Comparison of ENCODE assay signal across 14 cellular contexts in the genomic region with DNA sequence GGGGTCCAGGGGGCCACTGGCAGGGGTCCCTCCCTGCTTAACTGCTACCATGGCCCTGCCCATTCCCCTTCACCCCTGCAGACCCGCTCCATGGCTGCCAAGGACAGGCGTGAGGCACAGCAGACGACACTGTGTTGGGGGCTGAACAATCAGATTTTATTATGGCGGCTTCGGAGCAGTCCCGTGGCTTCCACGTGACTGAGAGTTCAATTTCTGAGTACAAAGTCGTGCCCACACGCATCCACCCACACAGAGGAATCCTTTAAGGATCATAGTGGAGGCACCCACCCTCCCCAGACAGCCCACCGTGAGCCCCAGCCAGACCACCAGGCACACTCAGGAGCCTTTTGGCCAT. TPM values are rescaled to one million over a fixed set of nuclear protein-coding genes. Genes with fewer than 3 reads are reported as not detected.
DNase-seq lines count a peak whose midpoint lies in the region; ATAC-seq, FAIRE-seq and TF ChIP-seq lines count a peak whose summit lies in the region.
"Had no signal": no experiment of that assay in that cellular context is flagged by ENCODE, and none has a peak within 500 bp of the region (broad histone marks: within the 10 kb centered on the region; RNA-seq: fewer than 3 reads in every experiment).

No MANE protein-coding gene starts in this region.

- H3K27me3 Mint-ChIP-seq in dendritic cell treated with granulocyte-macrophage colony-stimulating factor and Interleukin-4, amounts not matched to agents 40 ng/mL and 50 ng/mL, for 4 days, result peaks cover 66% of the 10 kb centered on the region
- peaks cover 0 to 41% (median 0%) of the 10 kb centered on the region in 5 donors for H3K27me3 Mint-ChIP-seq in naive thymus-derived CD4-positive, alpha-beta T cell

- H3K27ac Mint-ChIP-seq in dendritic cell treated with granulocyte-macrophage colony-stimulating factor and Interleukin-4, amounts not matched to agents 40 ng/mL and 50 ng/mL, for 4 days, result peak overlapping the region; percentile 34
- peak overlapping the region in 2 of 9 donors; percentile 20 to 31 for H3K27ac Mint-ChIP-seq in naive thymus-derived CD4-positive, alpha-beta T cell

- no peak for DNase-seq in naive thymus-derived CD4-positive, alpha-beta T cell
- DNase-seq in SK-N-SH, result no peak
- no peak for DNase-seq in D721Med (ENCODE audit: insufficient read length, low spot score)
- DNase-seq in GM03348 (ENCODE audit: low spot score), result no peak
- DNase-seq: AML-193, cortex of kidney, NCI-H1048 had no signal

- H3K9ac ChIP-seq in HUES64 (ENCODE audit: low read depth, low read length) (no peak overlapping the region), SK-N-SH (no peak overlapping the region)

- H2AFZ ChIP-seq in SK-N-SH (ENCODE audit: low read depth), result no peak overlapping the region

- H3K9me2 ChIP-seq in SK-N-SH, result no peaks in the 10 kb centered on the region

- no peak for ATAC-seq in naive thymus-derived CD4-positive, alpha-beta T cell
- no peak for ATAC-seq in HG03196 (IDR thresholded peaks at IDR 0.05; ENCODE audit: unreplicated experiment)

- no peak overlapping the region for H3K4me3 Mint-ChIP-seq in dendritic cell treated with granulocyte-macrophage colony-stimulating factor and Interleukin-4, amounts not matched to agents 40 ng/mL and 50 ng/mL, for 4 days
- peak overlapping the region in 8 of 10 donors; percentile 33 to 93 (median 77) for H3K4me3 Mint-ChIP-seq in naive thymus-derived CD4-positive, alpha-beta T cell

- H3K4me3 ChIP-seq in HUES64 (ENCODE audit: low read length), result 0 out of 2 replicates have a peak overlapping the region, but pooled peaks have one; percentile 13
- no peak overlapping the region for H3K4me3 ChIP-seq in naive thymus-derived CD4-positive, alpha-beta T cell (ENCODE audit: low read length)
- no peak overlapping the region for H3K4me3 ChIP-seq in SK-N-SH (ENCODE audit: low read depth in 2 of 2, low read length in 1 of 2)

- H3F3A ChIP-seq in SK-N-SH (replicated peaks; ENCODE audit: insufficient read depth), result no peaks in the 10 kb centered on the region

- H4K20me1 ChIP-seq in SK-N-SH (ENCODE audit: insufficient read depth), result peaks cover 24% of the 10 kb centered on the region

- TF ChIP-seq RAD21 in SK-N-SH (IDR thresholded peaks at IDR 0.05; ENCODE audit: low read length), result no peak

- H3K4me2 ChIP-seq in SK-N-SH, result no peak overlapping the region

- H3K9me3 Mint-ChIP-seq in dendritic cell treated with granulocyte-macrophage colony-stimulating factor and Interleukin-4, amounts not matched to agents 40 ng/mL and 50 ng/mL, for 4 days, result no peaks in the 10 kb centered on the region
- H3K9me3 Mint-ChIP-seq in naive thymus-derived CD4-positive, alpha-beta T cell, result no peaks in the 10 kb centered on the region

- H3K79me2 ChIP-seq in SK-N-SH (ENCODE audit: insufficient read depth), result peaks cover 24% of the 10 kb centered on the region

- H3K4me1 ChIP-seq in HUES64 (ENCODE audit: insufficient read depth, low read length), result 0 out of 2 replicates have a peak, but pooled peaks cover 10% of the 10 kb centered on the region
- peaks cover 33 to 35% of the 10 kb centered on the region in 2 donors for H3K4me1 ChIP-seq in naive thymus-derived CD4-positive, alpha-beta T cell (ENCODE audit: control insufficient read depth in 2 of 2, insufficient read depth in 2 of 2, low read length in 2 of 2)
- H3K4me1 ChIP-seq in SK-N-SH (ENCODE audit: control insufficient read depth in 1 of 2, insufficient read depth in 2 of 2, low read depth in 1 of 2, low read length in 1 of 2), result peaks cover 0 to 45% of the 10 kb centered on the region in 2 experiments; a peak in 3 of 4 replicates

- POLR2A ChIA-PET in naive thymus-derived CD4-positive, alpha-beta T cell (lab: Charles Lee), result interaction anchor here (1.0 to 13.2 kb wide), 2 partner anchors 16 to 113 kb away, joined by 3 to 294 read pairs; no protein-coding TSS in a partner anchor
- POLR2A ChIA-PET in SK-N-SH (lab: Yijun Ruan, JAX), result no interaction called here

- WGBS in HUES64, result 40% methylated on average over 10 of the region's 10 CpGs
- WGBS in SK-N-SH (ENCODE audit: low lambda C conversion rate), result 54% methylated on average over 2 of the region's 10 CpGs

- CTCF ChIA-PET in naive thymus-derived CD4-positive, alpha-beta T cell (lab: Charles Lee), result interaction anchor here (1.0 kb wide), 1 partner anchor 19 kb away, joined by 3 read pairs; no protein-coding TSS in a partner anchor
- CTCF ChIA-PET in SK-N-SH (lab: Yijun Ruan, JAX), result interaction anchor here (1.2 to 7.7 kb wide), 3 partner anchors 16 to 47 kb away, joined by 3 to 35 read pairs (median 9); no protein-coding TSS in a partner anchor

- H3K36me3 ChIP-seq in HUES64 (ENCODE audit: insufficient read depth, low read length) (no peaks in the 10 kb centered on the region), SK-N-SH (replicated peaks in 1 of 2; ENCODE audit: control insufficient read depth in 1 of 2, insufficient read depth in 2 of 2, low read length in 1 of 2) (no peaks in the 10 kb centered on the region)
- peaks cover 0 to 4% (median 0%) of the 10 kb centered on the region in 3 experiments for H3K36me3 ChIP-seq in naive thymus-derived CD4-positive, alpha-beta T cell (ENCODE audit: control insufficient read depth in 2 of 3, insufficient read depth in 3 of 3, low read length in 3 of 3)

- H3K27ac ChIP-seq in C4-2B, result peak overlapping the region; percentile 85
- H3K27ac ChIP-seq in HUES64 (ENCODE audit: low read depth, low read length), result no peak overlapping the region
- H3K27ac ChIP-seq in naive thymus-derived CD4-positive, alpha-beta T cell (ENCODE audit: low read depth, low read length), result no peak overlapping the region
- no peak overlapping the region for H3K27ac ChIP-seq in SK-N-SH (ENCODE audit: low read depth in 2 of 2, low read length in 1 of 2)
- H3K27ac ChIP-seq: VCaP had no signal

- peaks cover 16% of the 10 kb centered on the region for H3K36me3 Mint-ChIP-seq in dendritic cell treated with granulocyte-macrophage colony-stimulating factor and Interleukin-4, amounts not matched to agents 40 ng/mL and 50 ng/mL, for 4 days (ENCODE audit: low read depth)
- peaks cover 0 to 3% (median 0%) of the 10 kb centered on the region in 5 donors for H3K36me3 Mint-ChIP-seq in naive thymus-derived CD4-positive, alpha-beta T cell

- peaks cover 33% of the 10 kb centered on the region for H3K4me1 Mint-ChIP-seq in dendritic cell treated with granulocyte-macrophage colony-stimulating factor and Interleukin-4, amounts not matched to agents 40 ng/mL and 50 ng/mL, for 4 days (ENCODE audit: low read depth)
- H3K4me1 Mint-ChIP-seq in naive thymus-derived CD4-positive, alpha-beta T cell, result peaks cover 24 to 39% (median 31%) of the 10 kb centered on the region in 7 donors

- no peaks in the 10 kb centered on the region for H3K9me3 ChIP-seq in HUES64 (ENCODE audit: insufficient read depth, low read depth, low read length)
- H3K9me3 ChIP-seq in naive thymus-derived CD4-positive, alpha-beta T cell (ENCODE audit: control insufficient read depth in 2 of 3, low read length in 3 of 3), result no peaks in the 10 kb centered on the region
- no peaks in the 10 kb centered on the region for H3K9me3 ChIP-seq in SK-N-SH

- peaks cover 69% of the 10 kb centered on the region for H3K27me3 ChIP-seq in HUES64 (ENCODE audit: insufficient read depth, low read length)
- H3K27me3 ChIP-seq in naive thymus-derived CD4-positive, alpha-beta T cell (ENCODE audit: control insufficient read depth in 2 of 2, insufficient read depth in 2 of 2, low read length in 2 of 2), result peaks cover 4 to 10% of the 10 kb centered on the region in 2 donors
- H3K27me3 ChIP-seq in SK-N-SH (ENCODE audit: insufficient read depth), result peaks cover 6% of the 10 kb centered on the region; the same call in 1 of the 2 replicates

- intact Hi-C loops in dendritic cell treated with granulocyte-macrophage colony-stimulating factor and Interleukin-4, amounts not matched to agents 40 ng/mL and 50 ng/mL, for 4 days (cut with micrococcal nuclease), result loop anchor here (10.0 kb wide), 1 partner anchor 116 kb away; no protein-coding TSS in a partner anchor
- intact Hi-C loops in naive thymus-derived CD4-positive, alpha-beta T cell (cut with micrococcal nuclease), result loop anchor here (5.0 to 10.0 kb wide), 4 partner anchors 234 to 1096 kb away; partner anchors contain the start of genes CALML6 (in 1 of the 2), NADK (in 1 of the 2), TMEM52 (in 1 of the 2) and TPRG1L (in 1 of the 2)

- no peak for FAIRE-seq in D721Med (lab: Jason Lieb, UNC)
- FAIRE-seq: urothelium cell line had no signal

- no peak for TF ChIP-seq EP300 in SK-N-SH (IDR thresholded peaks at IDR 0.05; ENCODE audit: borderline replicate concordance in 1 of 2, low read depth in 1 of 2, low read length in 1 of 2)

- no peak for TF ChIP-seq CTCF in C4-2B (conservative IDR thresholded peaks at IDR 0.05)
- no peak for TF ChIP-seq CTCF in SK-N-SH (IDR thresholded peaks at IDR 0.05)
- no peak for TF ChIP-seq CTCF in D721Med (IDR thresholded peaks at IDR 0.05; ENCODE audit: insufficient read depth, missing control alignments)

RNA-seq across cellular contexts. Expression of gene HES5, which starts 1.5 kb away (rescaled TPM):
- polyA plus RNA-seq in HUES64 (2013, experiment 1 of 2), result 1.9 TPM
- 3.3 TPM for polyA plus RNA-seq in HUES64 (2013, experiment 2 of 2)
- total RNA-seq in naive thymus-derived CD4-positive, alpha-beta T cell, result not detected
- polyA plus RNA-seq in naive thymus-derived CD4-positive, alpha-beta T cell, result not detected
- polyA plus RNA-seq in SK-N-SH (2012; rRNA removed), result 0.03 and 0.05 TPM in 2 replicates
- polyA plus RNA-seq in SK-N-SH (2012; cell fraction: cytosol; rRNA removed), result 0.06 TPM in 1 of 2 replicates, not detected in the other
- polyA plus RNA-seq in SK-N-SH (2012; cell fraction: nucleus; rRNA removed), result 0.14 and 0.20 TPM in 2 replicates
- total RNA-seq: mononuclear cell had no signal

RNA-seq across cellular contexts. Expression of gene PANK4, which starts 2.2 kb away (rescaled TPM):
- 16.4 TPM for polyA plus RNA-seq in HUES64 (2013, experiment 1 of 2)
- 16.7 TPM for polyA plus RNA-seq in HUES64 (2013, experiment 2 of 2)
- total RNA-seq in naive thymus-derived CD4-positive, alpha-beta T cell, result 10 to 100 TPM; 55.8 to 91.2 (median 72.6) TPM
- 10 to 100 TPM; 12.7 to 29.9 TPM for polyA plus RNA-seq in naive thymus-derived CD4-positive, alpha-beta T cell
- polyA plus RNA-seq in SK-N-SH (2012; rRNA removed), result 15.1 and 16.6 TPM in 2 replicates
- 5.9 and 8.7 TPM in 2 replicates for polyA plus RNA-seq in SK-N-SH (2012; cell fraction: cytosol; rRNA removed)
- polyA plus RNA-seq in SK-N-SH (2012; cell fraction: nucleus; rRNA removed), result 64.1 and 71.4 TPM in 2 replicates

RNA-seq across cellular contexts. Expression of gene TNFRSF14, which starts 27.6 kb away (rescaled TPM):
- polyA plus RNA-seq in HUES64 (2013, experiment 1 of 2), result 0.40 TPM
- 0.44 TPM for polyA plus RNA-seq in HUES64 (2013, experiment 2 of 2)
- 100 to 1,000 TPM; 182 to 253 (median 204) TPM for total RNA-seq in naive thymus-derived CD4-positive, alpha-beta T cell
- 10 to 100 TPM; 52.5 to 65.1 TPM for polyA plus RNA-seq in naive thymus-derived CD4-positive, alpha-beta T cell
- polyA plus RNA-seq in SK-N-SH (2012; rRNA removed), result 0.19 and 0.28 TPM in 2 replicates
- 0.03 and 0.08 TPM in 2 replicates for polyA plus RNA-seq in SK-N-SH (2012; cell fraction: cytosol; rRNA removed)
- 0.61 and 0.96 TPM in 2 replicates for polyA plus RNA-seq in SK-N-SH (2012; cell fraction: nucleus; rRNA removed)

RNA-seq across cellular contexts. Expression of gene PLCH2, which starts 52.5 kb away (rescaled TPM):
- 0.10 TPM for polyA plus RNA-seq in HUES64 (2013, experiment 1 of 2)
- polyA plus RNA-seq in HUES64 (2013, experiment 2 of 2), result 0.19 TPM
- total RNA-seq in naive thymus-derived CD4-positive, alpha-beta T cell, result 10 to 100 TPM; 10.1 to 37.4 (median 18.4) TPM
- polyA plus RNA-seq in naive thymus-derived CD4-positive, alpha-beta T cell, result 1 to 10 TPM in 1 of 2 donors, under 1 TPM in 1; 0.11 to 1.5 TPM
- polyA plus RNA-seq in SK-N-SH (2012; rRNA removed), result 0.08 and 0.18 TPM in 2 replicates
- polyA plus RNA-seq in SK-N-SH (2012; cell fraction: cytosol; rRNA removed), result 0.06 and 0.16 TPM in 2 replicates
- 0.68 and 0.74 TPM in 2 replicates for polyA plus RNA-seq in SK-N-SH (2012; cell fraction: nucleus; rRNA removed)

RNA-seq across cellular contexts. Expression of gene PRXL2B, which starts 58.0 kb away (rescaled TPM):
- 28.6 TPM for polyA plus RNA-seq in HUES64 (2013, experiment 1 of 2)
- polyA plus RNA-seq in HUES64 (2013, experiment 2 of 2), result 26.6 TPM
- 10 to 100 TPM; 12.3 to 37.0 (median 26.7) TPM for total RNA-seq in naive thymus-derived CD4-positive, alpha-beta T cell
- 10 to 100 TPM; 15.7 to 26.5 TPM for polyA plus RNA-seq in naive thymus-derived CD4-positive, alpha-beta T cell
- polyA plus RNA-seq in SK-N-SH (2012; rRNA removed), result 28.0 and 33.7 TPM in 2 replicates
- 13.0 and 22.1 TPM in 2 replicates for polyA plus RNA-seq in SK-N-SH (2012; cell fraction: cytosol; rRNA removed)
- 43.9 and 44.0 TPM in 2 replicates for polyA plus RNA-seq in SK-N-SH (2012; cell fraction: nucleus; rRNA removed)

Comparison
In these comparisons a context has a peak if more than half of its experiments do, and no peak if none do; other contexts are left out.
1. RNA of gene TNFRSF14, which starts 27.6 kb away (polyA plus RNA-seq): 52.5 to 65.1 TPM in naive thymus-derived CD4-positive, alpha-beta T cell; 0.03 to 0.96 TPM in SK-N-SH; every median in the first group is over 10 times any median in the second.